2 cellular contexts compared by ENCODE assay signal in genomic region chr6:148578837-148579236, GRCh38.
TF ChIP-seq lines count a peak whose summit lies in the region.

No MANE protein-coding gene starts in this region.

TF ChIP-seq in SK-N-SH treated with all-trans-retinoic acid at 6 μM for 48 hours, 23 proteins besides CTCF, POLR2A, EP300 and RAD21:
- TF ChIP-seq PATZ1 (CRISPR knock-in tag; IDR thresholded peaks at IDR 0.05; ENCODE audit: borderline replicate concordance) = no peak
- TF ChIP-seq ZFP3 (CRISPR knock-in tag; IDR thresholded peaks at IDR 0.05) = no peak
- TF ChIP-seq ZFP30 (CRISPR knock-in tag; IDR thresholded peaks at IDR 0.05) = no peak
- TF ChIP-seq ESRRG (CRISPR knock-in tag; IDR thresholded peaks at IDR 0.05) = no peak
- no peak for TF ChIP-seq ZC3H10 (CRISPR knock-in tag; IDR thresholded peaks at IDR 0.05)
- no peak for TF ChIP-seq ISL1 (CRISPR knock-in tag; IDR thresholded peaks at IDR 0.05)
- TF ChIP-seq TOX (CRISPR knock-in tag; IDR thresholded peaks at IDR 0.05; ENCODE audit: borderline replicate concordance) = no peak
- TF ChIP-seq RARB (CRISPR knock-in tag; IDR thresholded peaks at IDR 0.05) = no peak
- no peak for TF ChIP-seq CSDC2 (CRISPR knock-in tag; IDR thresholded peaks at IDR 0.05)
- TF ChIP-seq, protein P1, sequence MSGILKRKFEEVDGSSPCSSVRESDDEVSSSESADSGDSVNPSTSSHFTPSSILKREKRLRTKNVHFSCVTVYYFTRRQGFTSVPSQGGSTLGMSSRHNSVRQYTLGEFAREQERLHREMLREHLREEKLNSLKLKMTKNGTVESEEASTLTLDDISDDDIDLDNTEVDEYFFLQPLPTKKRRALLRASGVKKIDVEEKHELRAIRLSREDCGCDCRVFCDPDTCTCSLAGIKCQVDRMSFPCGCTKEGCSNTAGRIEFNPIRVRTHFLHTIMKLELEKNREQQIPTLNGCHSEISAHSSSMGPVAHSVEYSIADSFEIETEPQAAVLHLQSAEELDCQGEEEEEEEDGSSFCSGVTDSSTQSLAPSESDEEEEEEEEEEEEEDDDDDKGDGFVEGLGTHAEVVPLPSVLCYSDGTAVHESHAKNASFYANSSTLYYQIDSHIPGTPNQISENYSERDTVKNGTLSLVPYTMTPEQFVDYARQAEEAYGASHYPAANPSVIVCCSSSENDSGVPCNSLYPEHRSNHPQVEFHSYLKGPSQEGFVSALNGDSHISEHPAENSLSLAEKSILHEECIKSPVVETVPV (CRISPR knock-in tag; IDR thresholded peaks at IDR 0.05) = no peak
- TF ChIP-seq OSR1 (CRISPR knock-in tag; IDR thresholded peaks at IDR 0.05) = no peak
- TF ChIP-seq, protein P2, sequence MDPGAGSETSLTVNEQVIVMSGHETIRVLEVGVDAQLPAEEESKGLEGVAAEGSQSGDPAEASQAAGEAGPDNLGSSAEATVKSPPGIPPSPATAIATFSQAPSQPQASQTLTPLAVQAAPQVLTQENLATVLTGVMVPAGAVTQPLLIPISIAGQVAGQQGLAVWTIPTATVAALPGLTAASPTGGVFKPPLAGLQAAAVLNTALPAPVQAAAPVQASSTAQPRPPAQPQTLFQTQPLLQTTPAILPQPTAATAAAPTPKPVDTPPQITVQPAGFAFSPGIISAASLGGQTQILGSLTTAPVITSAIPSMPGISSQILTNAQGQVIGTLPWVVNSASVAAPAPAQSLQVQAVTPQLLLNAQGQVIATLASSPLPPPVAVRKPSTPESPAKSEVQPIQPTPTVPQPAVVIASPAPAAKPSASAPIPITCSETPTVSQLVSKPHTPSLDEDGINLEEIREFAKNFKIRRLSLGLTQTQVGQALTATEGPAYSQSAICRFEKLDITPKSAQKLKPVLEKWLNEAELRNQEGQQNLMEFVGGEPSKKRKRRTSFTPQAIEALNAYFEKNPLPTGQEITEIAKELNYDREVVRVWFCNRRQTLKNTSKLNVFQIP (CRISPR knock-in tag; IDR thresholded peaks at IDR 0.05; ENCODE audit: borderline replicate concordance, low read depth) = no peak
- TF ChIP-seq TSHZ2 (CRISPR knock-in tag; IDR thresholded peaks at IDR 0.05) = no peak
- TF ChIP-seq ZNF565 (CRISPR knock-in tag; conservative IDR thresholded peaks at IDR 0.05; ENCODE audit: low read depth) = no peak
- no peak for TF ChIP-seq GLIS3 (CRISPR knock-in tag; IDR thresholded peaks at IDR 0.05)
- TF ChIP-seq ARNTL (CRISPR knock-in tag; IDR thresholded peaks at IDR 0.05; ENCODE audit: borderline replicate concordance, low read depth) = no peak
TF ChIP-seq in SK-N-SH treated with all-trans-retinoic acid at 6 μM for 48 hours: peak in this region for 0.

TF ChIP-seq in SK-N-SH, 30 proteins besides CTCF, POLR2A, EP300 and RAD21 (continued from another document):
- TF ChIP-seq, protein P3, sequence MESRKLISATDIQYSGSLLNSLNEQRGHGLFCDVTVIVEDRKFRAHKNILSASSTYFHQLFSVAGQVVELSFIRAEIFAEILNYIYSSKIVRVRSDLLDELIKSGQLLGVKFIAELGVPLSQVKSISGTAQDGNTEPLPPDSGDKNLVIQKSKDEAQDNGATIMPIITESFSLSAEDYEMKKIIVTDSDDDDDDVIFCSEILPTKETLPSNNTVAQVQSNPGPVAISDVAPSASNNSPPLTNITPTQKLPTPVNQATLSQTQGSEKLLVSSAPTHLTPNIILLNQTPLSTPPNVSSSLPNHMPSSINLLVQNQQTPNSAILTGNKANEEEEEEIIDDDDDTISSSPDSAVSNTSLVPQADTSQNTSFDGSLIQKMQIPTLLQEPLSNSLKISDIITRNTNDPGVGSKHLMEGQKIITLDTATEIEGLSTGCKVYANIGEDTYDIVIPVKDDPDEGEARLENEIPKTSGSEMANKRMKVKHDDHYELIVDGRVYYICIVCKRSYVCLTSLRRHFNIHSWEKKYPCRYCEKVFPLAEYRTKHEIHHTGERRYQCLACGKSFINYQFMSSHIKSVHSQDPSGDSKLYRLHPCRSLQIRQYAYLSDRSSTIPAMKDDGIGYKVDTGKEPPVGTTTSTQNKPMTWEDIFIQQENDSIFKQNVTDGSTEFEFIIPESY (IDR thresholded peaks at IDR 0.05; ENCODE audit: borderline replicate concordance, low read depth) = no peak
- TF ChIP-seq TCF12 (IDR thresholded peaks at IDR 0.05) (no peak), NRF1 (IDR thresholded peaks at IDR 0.05; ENCODE audit: low read depth, low read length) (no peak), TEAD4 (IDR thresholded peaks at IDR 0.05; ENCODE audit: borderline replicate concordance, insufficient read depth) (no peak), MXI1 (IDR thresholded peaks at IDR 0.05; ENCODE audit: low read depth, low read length) (no peak), NFIC (IDR thresholded peaks at IDR 0.05; ENCODE audit: borderline replicate concordance) (no peak), POLR2AphosphoS5 (IDR thresholded peaks at IDR 0.05; ENCODE audit: low read depth, low read length) (no peak), FOXM1 (IDR thresholded peaks at IDR 0.05; ENCODE audit: low read depth) (no peak)
TF ChIP-seq in SK-N-SH: peak in this region for 0.
